ENCODE assay signal across 22 cellular contexts in genomic region chr10:113447278-113447677, GRCh38.
"Had no signal": no experiment of that assay in that cellular context is flagged by ENCODE, and none has a peak within 500 bp of the region (broad histone marks: within the 10 kb centered on the region; RNA-seq: fewer than 3 reads in every experiment).

No MANE protein-coding gene starts in this region.

- H3K27ac ChIP-seq: coronary artery, heart left ventricle, lower lobe of right lung, pancreas, right atrium auricular region, sigmoid colon, stomach, thyroid gland had no signal

- H3K36me3 Mint-ChIP-seq: natural killer cell; stimulated activated effector memory CD8-positive, alpha-beta T cell treated with anti-CD3 and anti-CD28 coated beads, Interleukin-12 subunit alpha, Interleukin-12 subunit beta, amount 100 ng/mL, for 72 hours had no signal

- H3K4me3 Mint-ChIP-seq: natural killer cell; stimulated activated effector memory CD8-positive, alpha-beta T cell treated with anti-CD3 and anti-CD28 coated beads, Interleukin-12 subunit alpha, Interleukin-12 subunit beta, amount 100 ng/mL, for 72 hours had no signal

- DNase-seq: caudate nucleus; dermis blood vessel endothelial cell; effector memory CD4-positive, alpha-beta T cell; heart left ventricle; hippocampal formation; islet precursor cell; kidney glomerular epithelial cell; left colon; left ventricle myocardium superior; lower lobe of right lung; natural killer cell; occipital lobe; pancreas; sigmoid colon; stimulated activated CD4-positive, alpha-beta T cell treated with anti-CD3 and anti-CD28 coated beads, Interleukin-2, amount 100 ng/mL, for 24 hours; stimulated activated CD4-positive, alpha-beta T cell treated with anti-CD3 and anti-CD28 coated beads, Interleukin-4, amount 100 ng/mL, for 24 hours; stimulated activated naive CD4-positive, alpha-beta T cell treated with Interleukin-2 at 50 U/mL for 16 hours; stomach; thyroid gland had no signal

- H3K27ac Mint-ChIP-seq: natural killer cell; stimulated activated effector memory CD8-positive, alpha-beta T cell treated with anti-CD3 and anti-CD28 coated beads, Interleukin-12 subunit alpha, Interleukin-12 subunit beta, amount 100 ng/mL, for 72 hours had no signal

- H3K27me3 ChIP-seq: pancreas, right atrium auricular region, sigmoid colon, stomach, thyroid gland had no signal

- H3K36me3 ChIP-seq: heart left ventricle, lower lobe of right lung, pancreas, right atrium auricular region, sigmoid colon, stomach, thyroid gland had no signal

- H3K4me3 ChIP-seq: coronary artery, heart left ventricle, lower lobe of right lung, pancreas, right atrium auricular region, sigmoid colon, stomach, thyroid gland had no signal

- ATAC-seq: heart left ventricle; left ventricle myocardium superior; lower lobe of right lung; natural killer cell; stimulated activated effector memory CD8-positive, alpha-beta T cell treated with anti-CD3 and anti-CD28 coated beads, Interleukin-12 subunit alpha, Interleukin-12 subunit beta, amount 100 ng/mL, for 72 hours had no signal

- H3K4me1 ChIP-seq: lower lobe of right lung, right atrium auricular region, sigmoid colon, thyroid gland had no signal

- H3K9me3 ChIP-seq: heart left ventricle, lower lobe of right lung, pancreas, right atrium auricular region, sigmoid colon, stomach, thyroid gland had no signal

- H3K9me3 Mint-ChIP-seq: natural killer cell; stimulated activated effector memory CD8-positive, alpha-beta T cell treated with anti-CD3 and anti-CD28 coated beads, Interleukin-12 subunit alpha, Interleukin-12 subunit beta, amount 100 ng/mL, for 72 hours had no signal

- H3K4me1 Mint-ChIP-seq: natural killer cell; stimulated activated effector memory CD8-positive, alpha-beta T cell treated with anti-CD3 and anti-CD28 coated beads, Interleukin-12 subunit alpha, Interleukin-12 subunit beta, amount 100 ng/mL, for 72 hours had no signal
